Comparison of ENCODE assay signal across 8 cellular contexts in the genomic region with DNA sequence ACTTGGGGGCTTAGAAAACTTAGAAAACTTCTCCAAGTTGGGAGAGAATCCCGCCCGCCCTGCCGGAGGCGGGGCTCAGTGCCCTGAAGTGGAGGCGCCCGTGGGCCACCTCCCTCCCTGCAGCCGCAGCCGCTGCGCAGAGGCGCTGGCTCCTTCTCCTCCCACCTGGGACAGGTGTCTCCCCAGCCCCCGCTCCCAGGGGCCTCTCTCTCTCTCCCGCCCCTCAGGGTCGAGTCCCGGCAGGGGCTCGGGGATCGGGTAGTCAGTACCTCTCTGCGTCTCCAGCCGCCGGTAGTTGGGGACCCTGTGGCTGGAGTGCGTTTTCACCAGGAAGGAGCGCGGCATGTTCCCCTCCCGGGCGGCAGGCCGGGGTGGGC. TPM values are rescaled to one million over a fixed set of nuclear protein-coding genes. Genes with fewer than 3 reads are reported as not detected.
DNase-seq lines count a peak whose midpoint lies in the region; ATAC-seq, FAIRE-seq and TF ChIP-seq lines count a peak whose summit lies in the region.

No MANE protein-coding gene starts in this region.

- POLR2A ChIA-PET in A549 (lab: Yijun Ruan, JAX): no interaction called here

- H3K4me1 ChIP-seq in A549: peaks cover 16% of the 10 kb centered on the region; the same call in 2 of the 3 replicates
- peaks cover 37% of the 10 kb centered on the region for H3K4me1 ChIP-seq in left ventricle myocardium inferior
- peaks cover 25 to 57% (median 35%) of the 10 kb centered on the region in 3 donors for H3K4me1 ChIP-seq in skeletal muscle tissue (ENCODE audit: control insufficient read depth in 3 of 3, insufficient read depth in 3 of 3, low read length in 3 of 3)

- no peak for TF ChIP-seq RAD21 in A549 (conservative IDR thresholded peaks at IDR 0.05 in 1 of 2, IDR thresholded peaks at IDR 0.05 in 1 of 2)

- H3K4me3 ChIP-seq in A549 (peak overlapping the region; percentile 75), left ventricle myocardium inferior (peak overlapping the region; percentile 76), skeletal muscle tissue (ENCODE audit: low read length in 3 of 3) (peak overlapping the region; percentile 61 to 85 (median 75))

- H3K27me3 ChIP-seq in left ventricle myocardium inferior (ENCODE audit: low read depth) (peaks cover 98% of the 10 kb centered on the region), skeletal muscle tissue (ENCODE audit: control insufficient read depth in 3 of 3, insufficient read depth in 3 of 3, low read length in 3 of 3) (peaks cover 0 to 26% (median 17%) of the 10 kb centered on the region in 3 donors)

- no CpG with 5 or more reads among the region's 25 CpGs for WGBS in A549 (ENCODE audit: missing lambda C conversion rate)

- no peaks in the 10 kb centered on the region for H3K9me3 ChIP-seq in A549
- H3K9me3 ChIP-seq in left ventricle myocardium inferior (replicated peaks): no peaks in the 10 kb centered on the region
- H3K9me3 ChIP-seq in skeletal muscle tissue (ENCODE audit: control insufficient read depth in 3 of 3, low read length in 3 of 3): no peaks in the 10 kb centered on the region

- CTCF ChIA-PET in A549 (lab: Yijun Ruan, JAX): interaction anchor here (0.6 to 2.2 kb wide), 6 partner anchors 10 to 150 kb away, joined by 3 to 8 read pairs (median 6); no protein-coding TSS in a partner anchor

- peak overlapping the region; percentile 100 for H3K4me2 ChIP-seq in A549

- H3K36me3 ChIP-seq in left ventricle myocardium inferior: no peaks in the 10 kb centered on the region
- H3K36me3 ChIP-seq in skeletal muscle tissue (ENCODE audit: control insufficient read depth in 3 of 3, insufficient read depth in 3 of 3, low read length in 3 of 3): peaks cover 0 to 2% (median under 1%) of the 10 kb centered on the region in 3 donors

- TF ChIP-seq EP300 in A549 (IDR thresholded peaks at IDR 0.05): no peak

- FAIRE-seq in A549 (lab: Jason Lieb, UNC) (no peak), D721Med (lab: Jason Lieb, UNC) (no peak)

- TF ChIP-seq POLR2A in A549 (IDR thresholded peaks at IDR 0.05; ENCODE audit: low read length): no peak

- DNase-seq in A549 (ENCODE audit: low read depth in 1 of 2, low spot score in 1 of 2) (no peak), HPDE6-E6E7 (ENCODE audit: extremely low spot score) (peak; percentile 73), left ventricle myocardium inferior (no peak), D721Med (ENCODE audit: insufficient read length, low spot score) (no peak), HK-2 (ENCODE audit: unreplicated experiment) (no peak)
- peak; percentile 44 for DNase-seq in activated CD8-positive, alpha-beta memory T cell treated with anti-CD3 and anti-CD28 coated beads, Interleukin-2, amount 50 U/mL, for 4 hours

- intact Hi-C loops in left ventricle myocardium inferior (cut with micrococcal nuclease): no loop called here

- peak; percentile 41 to 60 for ATAC-seq in A549
- peak; percentile 5 for ATAC-seq in GM18867 (IDR thresholded peaks at IDR 0.05; ENCODE audit: unreplicated experiment)

- H3K27ac ChIP-seq in A549 (peak overlapping the region; percentile 39 to 75; a peak in 3 of 6 replicates), left ventricle myocardium inferior (replicated peaks) (peak overlapping the region; percentile 13), skeletal muscle tissue (ENCODE audit: low read depth, low read length) (peak overlapping the region; percentile 65)

- peak overlapping the region; percentile 76 to 85 (median 79) for H3K9ac ChIP-seq in skeletal muscle tissue (ENCODE audit: low read depth in 1 of 3, low read length in 3 of 3)

- TF ChIP-seq CTCF in A549 (IDR thresholded peaks at IDR 0.05) (no peak), left ventricle myocardium inferior (IDR thresholded peaks at IDR 0.05; ENCODE audit: borderline replicate concordance) (no peak), D721Med (IDR thresholded peaks at IDR 0.05; ENCODE audit: insufficient read depth, missing control alignments) (no peak)

TF ChIP-seq in A549, 52 proteins besides CTCF, POLR2A, EP300 and RAD21:
- TF ChIP-seq, protein P1, sequence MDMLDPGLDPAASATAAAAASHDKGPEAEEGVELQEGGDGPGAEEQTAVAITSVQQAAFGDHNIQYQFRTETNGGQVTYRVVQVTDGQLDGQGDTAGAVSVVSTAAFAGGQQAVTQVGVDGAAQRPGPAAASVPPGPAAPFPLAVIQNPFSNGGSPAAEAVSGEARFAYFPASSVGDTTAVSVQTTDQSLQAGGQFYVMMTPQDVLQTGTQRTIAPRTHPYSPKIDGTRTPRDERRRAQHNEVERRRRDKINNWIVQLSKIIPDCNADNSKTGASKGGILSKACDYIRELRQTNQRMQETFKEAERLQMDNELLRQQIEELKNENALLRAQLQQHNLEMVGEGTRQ (IDR thresholded peaks at IDR 0.05): no peak
- no peak for TF ChIP-seq HOXB13 (CRISPR knock-in tag; IDR thresholded peaks at IDR 0.05; ENCODE audit: low read depth)
- TF ChIP-seq MAZ (IDR thresholded peaks at IDR 0.05; ENCODE audit: borderline replicate concordance, low read depth, low read length): no peak
- TF ChIP-seq FOSB (CRISPR knock-in tag; IDR thresholded peaks at IDR 0.05): no peak
- no peak for TF ChIP-seq MAFK (IDR thresholded peaks at IDR 0.05; ENCODE audit: partially characterized antibody)
- 0 out of 2 replicates have a peak, but pooled peaks have one; percentile 47 for TF ChIP-seq RNF2 (IDR thresholded peaks at IDR 0.05; ENCODE audit: borderline replicate concordance, low read depth)
- TF ChIP-seq CBX8 (IDR thresholded peaks at IDR 0.05): no peak
- TF ChIP-seq NR3C1 (IDR thresholded peaks at IDR 0.05): no peak
TF ChIP-seq in A549: peak in this region for 1.

RNA-seq across cellular contexts. Expression of a gene that starts 0.3 kb away (rescaled TPM):
- not detected in 2 replicates for polyA plus RNA-seq in A549 (2011; rRNA removed)
- polyA plus RNA-seq in A549 (2012; cell fraction: cytosol; rRNA removed): 0.05 TPM in 1 of 2 replicates, not detected in the other
- polyA plus RNA-seq in A549 (2012; cell fraction: nucleus; rRNA removed): 0.07 TPM in 1 of 2 replicates, not detected in the other
- 0.05 to 0.08 TPM in 2 of 3 replicates, not detected in the other for polyA plus RNA-seq in A549 (2017; fragmentation: RNase III; extraction: RNeasy Plus Mini Kit Qiagen cat#74134 plus additional on column Dnase treatment)
- polyA minus RNA-seq in A549 (2011; rRNA and poly(A)+ RNA removed): not detected in 2 replicates
- 3.1 TPM for total RNA-seq in left ventricle myocardium inferior
- total RNA-seq in skeletal muscle tissue: 8.4 TPM

RNA-seq across cellular contexts. Expression of a gene that starts 20.2 kb away (rescaled TPM):
- 7.9 and 9.4 TPM in 2 replicates for polyA plus RNA-seq in A549 (2011; rRNA removed)
- 21.5 and 29.0 TPM in 2 replicates for polyA plus RNA-seq in A549 (2012; cell fraction: cytosol; rRNA removed)
- polyA plus RNA-seq in A549 (2012; cell fraction: nucleus; rRNA removed): 51.0 and 68.4 TPM in 2 replicates
- polyA plus RNA-seq in A549 (2017; fragmentation: RNase III; extraction: RNeasy Plus Mini Kit Qiagen cat#74134 plus additional on column Dnase treatment): 10.4 to 11.6 TPM (median 11.6 TPM) in 3 replicates
- 9.8 and 16.2 TPM in 2 replicates for polyA minus RNA-seq in A549 (2011; rRNA and poly(A)+ RNA removed)
- total RNA-seq in left ventricle myocardium inferior: 14.2 TPM
- total RNA-seq in skeletal muscle tissue: 12.0 TPM

RNA-seq across cellular contexts. Expression of a gene that starts 20.3 kb away (rescaled TPM):
- 12.9 and 16.4 TPM in 2 replicates for polyA plus RNA-seq in A549 (2011; rRNA removed)
- 30.3 and 39.9 TPM in 2 replicates for polyA plus RNA-seq in A549 (2012; cell fraction: cytosol; rRNA removed)
- polyA plus RNA-seq in A549 (2012; cell fraction: nucleus; rRNA removed): 80.2 and 91.9 TPM in 2 replicates
- polyA plus RNA-seq in A549 (2017; fragmentation: RNase III; extraction: RNeasy Plus Mini Kit Qiagen cat#74134 plus additional on column Dnase treatment): 20.9 to 22.3 TPM (median 21.8 TPM) in 3 replicates
- polyA minus RNA-seq in A549 (2011; rRNA and poly(A)+ RNA removed): 16.8 and 21.7 TPM in 2 replicates
- total RNA-seq in left ventricle myocardium inferior: 13.1 TPM
- 10.4 TPM for total RNA-seq in skeletal muscle tissue

RNA-seq across cellular contexts. Expression of a gene that starts 23.2 kb away (rescaled TPM):
- polyA plus RNA-seq in A549 (2011; rRNA removed) (5.8 and 6.4 TPM in 2 replicates), A549 (2017; fragmentation: RNase III; extraction: RNeasy Plus Mini Kit Qiagen cat#74134 plus additional on column Dnase treatment) (28.6 to 43.1 TPM (median 39.0 TPM) in 3 replicates)
- polyA plus RNA-seq in A549 (2012; cell fraction: cytosol; rRNA removed): 20.6 and 26.3 TPM in 2 replicates
- polyA plus RNA-seq in A549 (2012; cell fraction: nucleus; rRNA removed): 62.1 and 76.2 TPM in 2 replicates
- polyA minus RNA-seq in A549 (2011; rRNA and poly(A)+ RNA removed): 4.6 and 8.2 TPM in 2 replicates
- total RNA-seq in left ventricle myocardium inferior (25.3 TPM), skeletal muscle tissue (14.1 TPM)

RNA-seq across cellular contexts. Expression of a gene that starts 35.2 kb away (rescaled TPM):
- 69.1 and 75.7 TPM in 2 replicates for polyA plus RNA-seq in A549 (2011; rRNA removed)
- 333 and 385 TPM in 2 replicates for polyA plus RNA-seq in A549 (2012; cell fraction: cytosol; rRNA removed)
- 412 and 442 TPM in 2 replicates for polyA plus RNA-seq in A549 (2012; cell fraction: nucleus; rRNA removed)
- polyA plus RNA-seq in A549 (2017; fragmentation: RNase III; extraction: RNeasy Plus Mini Kit Qiagen cat#74134 plus additional on column Dnase treatment): 160 to 185 TPM (median 175 TPM) in 3 replicates
- 46.7 and 51.4 TPM in 2 replicates for polyA minus RNA-seq in A549 (2011; rRNA and poly(A)+ RNA removed)
- 42.6 TPM for total RNA-seq in left ventricle myocardium inferior
- total RNA-seq in skeletal muscle tissue: 90.8 TPM

Comparison
In these comparisons a context has a peak if more than half of its experiments do, and no peak if none do; other contexts are left out.
1. DNase-seq: peak in HPDE6-E6E7 (single experiment) and activated CD8-positive, alpha-beta memory T cell treated with anti-CD3 and anti-CD28 coated beads, Interleukin-2, amount 50 U/mL, for 4 hours (single experiment); none in A549 (0 of 2), left ventricle myocardium inferior (single experiment), D721Med (single experiment) and HK-2 (single experiment).
2. H3K27ac ChIP-seq: peak in every context shown above with its lines; median percentile 65 in skeletal muscle tissue; 57 in A549; 13 in left ventricle myocardium inferior.
3. Peak in every context shown above with its lines, with median percentiles within 50 percentile points of each other: H3K4me3 ChIP-seq.